10 cellular contexts compared by ENCODE assay signal in the genomic region with DNA sequence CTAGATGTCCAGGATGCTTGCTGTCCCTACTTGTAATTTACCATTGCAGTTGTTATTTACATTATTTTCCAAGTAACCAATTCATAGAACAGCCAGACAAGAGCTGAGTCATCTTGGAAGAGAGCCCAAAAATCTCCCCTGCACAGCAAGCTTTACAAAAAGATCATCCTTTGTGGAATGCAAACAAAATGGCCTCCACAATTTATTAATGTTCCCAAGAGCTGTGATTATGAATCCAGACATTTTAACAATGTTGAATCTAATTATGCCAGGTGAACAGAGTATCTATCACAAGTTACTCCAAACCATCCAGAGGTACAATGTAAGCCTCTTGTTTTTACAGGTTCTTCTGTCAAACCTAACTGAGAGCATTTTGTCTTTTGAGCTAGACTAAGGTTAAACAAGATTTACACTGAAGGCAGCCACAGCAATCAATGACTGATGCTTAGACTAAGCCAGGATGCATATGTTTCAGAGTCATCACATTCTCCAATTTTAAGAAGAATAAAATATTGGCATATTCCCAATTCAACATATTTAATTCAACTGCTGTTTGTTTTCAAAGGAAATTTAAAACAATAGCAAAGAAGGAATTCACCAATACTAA.
A peak's percentile ranks its signal among the peaks of the same experiment; 100 is the strongest.
DNase-seq lines count a peak whose midpoint lies in the region; ATAC-seq and TF ChIP-seq lines count a peak whose summit lies in the region.
"Had no signal": no experiment of that assay in that cellular context is flagged by ENCODE, and none has a peak within 500 bp of the region (broad histone marks: within the 10 kb centered on the region; RNA-seq: fewer than 3 reads in every experiment).

No MANE protein-coding gene starts in this region.

- no peak overlapping the region for H3K4me3 ChIP-seq in BJ (ENCODE audit: low read depth, low read length)
- no peak overlapping the region for H3K4me3 ChIP-seq in WERI-Rb-1 (ENCODE audit: low read depth, low read length)
- H3K4me3 ChIP-seq: GM12878 had no signal

- H3K36me3 Mint-ChIP-seq in activated naive CD4-positive, alpha-beta T cell treated with anti-CD3 and anti-CD28 coated beads, Interleukin-2, amount 50 U/mL, for 72 hours = peaks cover 10 to 13% of the 10 kb centered on the region in 2 donors
- H3K36me3 Mint-ChIP-seq in effector memory CD8-positive, alpha-beta T cell (ENCODE audit: insufficient read depth) = no peaks in the 10 kb centered on the region

- no peak for ATAC-seq in stimulated activated naive CD8-positive, alpha-beta T cell treated with anti-CD3 and anti-CD28 coated beads, Interleukin-15, amount 100 ng/mL, for 72 hours
- no peak for ATAC-seq in activated naive CD4-positive, alpha-beta T cell treated with anti-CD3 and anti-CD28 coated beads, Interleukin-2, amount 50 U/mL, for 72 hours
- no peak for ATAC-seq in effector memory CD8-positive, alpha-beta T cell (replicated peaks)

- peak; percentile 37 for DNase-seq in BJ (ENCODE audit: low read depth)
- peak; percentile 64 for DNase-seq in HS-27A (ENCODE audit: low read depth)
- peak; percentile 16 to 75 for DNase-seq in SW 1271 (lab: John Stamatoyannopoulos, UW)
- DNase-seq in iris pigment epithelial cell (ENCODE audit: low read depth) = peak; percentile 96
- DNase-seq in WERI-Rb-1 = no peak
- DNase-seq in stimulated activated naive CD8-positive, alpha-beta T cell treated with anti-CD3 and anti-CD28 coated beads, Interleukin-15, amount 100 ng/mL, for 72 hours = no peak
- no peak for DNase-seq in activated naive CD4-positive, alpha-beta T cell treated with anti-CD3 and anti-CD28 coated beads, Interleukin-2, amount 50 U/mL, for 72 hours (ENCODE audit: low spot score in 2 of 2)
- DNase-seq in effector memory CD8-positive, alpha-beta T cell = no peak

- no peak overlapping the region for H3K27ac Mint-ChIP-seq in stimulated activated naive CD8-positive, alpha-beta T cell treated with anti-CD3 and anti-CD28 coated beads, Interleukin-15, amount 100 ng/mL, for 72 hours
- H3K27ac Mint-ChIP-seq in activated naive CD4-positive, alpha-beta T cell treated with anti-CD3 and anti-CD28 coated beads, Interleukin-2, amount 50 U/mL, for 72 hours = no peak overlapping the region
- H3K27ac Mint-ChIP-seq in effector memory CD8-positive, alpha-beta T cell = peak overlapping the region in 1 of 2 donors; percentile 26
- H3K27ac Mint-ChIP-seq: dendritic cell treated with granulocyte-macrophage colony-stimulating factor and Interleukin-4, amounts not matched to agents 40 ng/mL and 50 ng/mL, for 4 days had no signal

- CTCF ChIA-PET in BJ (lab: Yijun Ruan, JAX) = interaction anchor here (1.6 kb wide), 1 partner anchor 10 kb away, joined by 5 read pairs; no protein-coding TSS in a partner anchor

- POLR2A ChIA-PET in BJ (lab: Charles Lee) = interaction anchor here (0.8 kb wide), 1 partner anchor 10 kb away, joined by 4 read pairs; no protein-coding TSS in a partner anchor

- H3K9me3 Mint-ChIP-seq in stimulated activated naive CD8-positive, alpha-beta T cell treated with anti-CD3 and anti-CD28 coated beads, Interleukin-15, amount 100 ng/mL, for 72 hours = peaks cover 13 to 17% of the 10 kb centered on the region in 2 donors
- H3K9me3 Mint-ChIP-seq in activated naive CD4-positive, alpha-beta T cell treated with anti-CD3 and anti-CD28 coated beads, Interleukin-2, amount 50 U/mL, for 72 hours = peaks cover 0 to 5% of the 10 kb centered on the region in 2 donors
- H3K9me3 Mint-ChIP-seq in effector memory CD8-positive, alpha-beta T cell = peaks cover 0 to 5% of the 10 kb centered on the region in 2 donors
- H3K9me3 Mint-ChIP-seq: dendritic cell treated with granulocyte-macrophage colony-stimulating factor and Interleukin-4, amounts not matched to agents 40 ng/mL and 50 ng/mL, for 4 days had no signal

- H3K27ac ChIP-seq in WERI-Rb-1 = no peak overlapping the region

- no peaks in the 10 kb centered on the region for H3K4me1 Mint-ChIP-seq in stimulated activated naive CD8-positive, alpha-beta T cell treated with anti-CD3 and anti-CD28 coated beads, Interleukin-15, amount 100 ng/mL, for 72 hours
- H3K4me1 Mint-ChIP-seq in effector memory CD8-positive, alpha-beta T cell (ENCODE audit: low read depth in 2 of 2) = no peaks in the 10 kb centered on the region

- no peaks in the 10 kb centered on the region for H3K9me3 ChIP-seq in WERI-Rb-1 (ENCODE audit: severe bottlenecking)

- H3K27me3 Mint-ChIP-seq in stimulated activated naive CD8-positive, alpha-beta T cell treated with anti-CD3 and anti-CD28 coated beads, Interleukin-15, amount 100 ng/mL, for 72 hours = no peaks in the 10 kb centered on the region
- H3K27me3 Mint-ChIP-seq in effector memory CD8-positive, alpha-beta T cell = no peaks in the 10 kb centered on the region
- H3K27me3 Mint-ChIP-seq: dendritic cell treated with granulocyte-macrophage colony-stimulating factor and Interleukin-4, amounts not matched to agents 40 ng/mL and 50 ng/mL, for 4 days had no signal

- no peak overlapping the region for H3K4me3 Mint-ChIP-seq in stimulated activated naive CD8-positive, alpha-beta T cell treated with anti-CD3 and anti-CD28 coated beads, Interleukin-15, amount 100 ng/mL, for 72 hours
- H3K4me3 Mint-ChIP-seq in effector memory CD8-positive, alpha-beta T cell = no peak overlapping the region
- H3K4me3 Mint-ChIP-seq: dendritic cell treated with granulocyte-macrophage colony-stimulating factor and Interleukin-4, amounts not matched to agents 40 ng/mL and 50 ng/mL, for 4 days had no signal

- H3K27me3 ChIP-seq in BJ (ENCODE audit: control insufficient read depth, insufficient read depth, low read length) = no peaks in the 10 kb centered on the region
- H3K27me3 ChIP-seq in WERI-Rb-1 (ENCODE audit: insufficient read depth, low read depth, severe bottlenecking) = no peaks in the 10 kb centered on the region

- TF ChIP-seq CTCF in BJ (IDR thresholded peaks at IDR 0.05; ENCODE audit: insufficient read depth, low read depth, low read length) (no peak), WERI-Rb-1 (IDR thresholded peaks at IDR 0.05; ENCODE audit: low read depth, low read length) (no peak)

- H3K36me3 ChIP-seq in BJ (ENCODE audit: control insufficient read depth, insufficient read depth, low read length) (no peaks in the 10 kb centered on the region), WERI-Rb-1 (no peaks in the 10 kb centered on the region)

Comparison
In these comparisons a context has a peak if more than half of its experiments do, and no peak if none do; other contexts are left out.
1. DNase-seq: peak in BJ (single experiment), HS-27A (single experiment), SW 1271 (2 of 2) and iris pigment epithelial cell (single experiment); none in WERI-Rb-1 (single experiment), stimulated activated naive CD8-positive, alpha-beta T cell treated with anti-CD3 and anti-CD28 coated beads, Interleukin-15, amount 100 ng/mL, for 72 hours (0 of 2), activated naive CD4-positive, alpha-beta T cell treated with anti-CD3 and anti-CD28 coated beads, Interleukin-2, amount 50 U/mL, for 72 hours (0 of 2) and effector memory CD8-positive, alpha-beta T cell (0 of 3).